ENCODE assay signal across 24 cellular contexts in the genomic region with DNA sequence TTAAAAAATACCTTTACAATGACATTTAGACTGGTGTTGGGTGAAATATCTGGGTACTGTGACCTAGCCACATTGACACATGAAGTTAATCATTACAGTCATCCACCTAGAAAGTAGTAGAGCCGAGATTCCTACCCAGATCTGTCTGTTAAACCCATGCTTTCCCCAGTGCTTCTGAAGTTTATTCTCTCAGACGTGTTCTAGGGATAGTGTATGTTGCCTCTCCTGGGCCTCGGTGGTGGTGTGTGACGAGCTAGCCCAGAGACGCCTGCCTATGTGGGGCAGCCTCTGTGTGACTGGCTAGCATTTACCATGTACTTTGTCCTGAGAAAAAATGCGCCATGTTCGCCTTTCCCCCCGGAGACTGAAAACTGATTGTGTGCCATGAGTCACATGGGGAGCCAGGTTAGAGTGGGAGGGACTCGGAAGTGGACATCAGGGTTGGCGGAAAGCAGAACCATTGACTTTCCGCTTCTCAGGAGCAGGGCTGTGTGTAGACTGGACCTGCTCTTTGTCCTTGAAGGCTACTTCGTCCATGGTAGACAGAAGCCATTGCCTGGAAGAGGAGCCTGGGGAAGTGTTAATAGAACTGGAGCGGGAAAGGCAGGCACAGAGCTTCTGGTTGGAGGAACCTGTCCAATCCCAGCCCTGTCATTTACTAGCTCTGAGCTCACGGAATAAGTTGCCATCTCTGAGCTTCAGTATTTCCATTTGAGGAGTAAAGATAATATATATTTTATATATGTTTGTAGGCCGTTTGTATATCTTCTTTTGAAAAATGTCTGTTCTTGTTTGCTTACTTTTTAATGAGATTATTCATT.
DNase-seq lines count a peak whose midpoint lies in the region; ATAC-seq, FAIRE-seq and TF ChIP-seq lines count a peak whose summit lies in the region.
"Had no signal": no experiment of that assay in that cellular context is flagged by ENCODE, and none has a peak within 500 bp of the region (broad histone marks: within the 10 kb centered on the region; RNA-seq: fewer than 3 reads in every experiment).

No MANE protein-coding gene starts in this region.

- H3K79me2 ChIP-seq in OCI-LY1 (ENCODE audit: insufficient read depth, low read length) (no peaks in the 10 kb centered on the region), HepG2 (ENCODE audit: insufficient read depth, low read length) (no peaks in the 10 kb centered on the region)

- in situ Hi-C loops in HepG2 (cut with HindIII; ENCODE audit: extremely low pct_ligation_motif_present, low pct_unique_long_range_greater_than_20kb), result loop anchor here (5.0 kb wide), 1 partner anchor 115 kb away; no protein-coding TSS in a partner anchor

- TF ChIP-seq EP300 in HepG2 (IDR thresholded peaks at IDR 0.05; ENCODE audit: low read depth in 2 of 2, low read length in 2 of 2), result peak; percentile 16 to 51; a peak in 1 of 4 replicates
- TF ChIP-seq EP300 in HepG2 (CRISPR knock-in tag; IDR thresholded peaks at IDR 0.05; ENCODE audit: borderline replicate concordance), result peak; percentile 76

- H4K20me1 ChIP-seq in OCI-LY1 (ENCODE audit: insufficient read depth, low read length) (no peaks in the 10 kb centered on the region), HepG2 (ENCODE audit: insufficient read depth, low read length) (no peaks in the 10 kb centered on the region)
- H4K20me1 ChIP-seq: BLaER1 had no signal

- FAIRE-seq in HepG2 (lab: Jason Lieb, UNC), result peak; percentile 94
- no peak for FAIRE-seq in small intestine (lab: Jason Lieb, UNC)
- FAIRE-seq: G401.6, GM12892, GM18507, GM19239, H1 had no signal

- POLR2A ChIA-PET in HepG2 (lab: Yijun Ruan, JAX), result interaction anchor here (0.6 to 5.7 kb wide), 32 partner anchors 8 to 933 kb away, joined by 3 to 127 read pairs (median 4); partner anchors contain the start of gene SNX29

- ATAC-seq in HepG2 (peak; percentile 90), heart right ventricle (no peak), GM19035 (IDR thresholded peaks at IDR 0.05; ENCODE audit: unreplicated experiment) (no peak)
- ATAC-seq: HCT116, Panc1 had no signal

- intact Hi-C loops in HepG2 (cut with micrococcal nuclease; ENCODE audit: unreplicated experiment), result loop anchor here (1.0 kb wide), 4 partner anchors 38 to 296 kb away; no protein-coding TSS in a partner anchor
- intact Hi-C loops in prostate gland (cut with DNase I), result no loop called here
- intact Hi-C loops in heart right ventricle (cut with DNase I), result loop anchor here in 5 of 10 donors (10.0 kb wide), 2 partner anchors 57 to 117 kb away; no protein-coding TSS in a partner anchor

- H3K4me2 ChIP-seq in OCI-LY1 (ENCODE audit: low read length) (no peak overlapping the region), HepG2 (ENCODE audit: low read depth, low read length) (peak overlapping the region; percentile 91)
- H3K4me2 ChIP-seq: BLaER1 had no signal

- H3K27me3 ChIP-seq in OCI-LY1 (ENCODE audit: insufficient read depth, low read length) (no peaks in the 10 kb centered on the region), HepG2 (ENCODE audit: control insufficient read depth in 1 of 2, insufficient read depth in 2 of 2, low read length in 2 of 2) (no peaks in the 10 kb centered on the region; a peak in 1 of 5 replicates), small intestine (ENCODE audit: control insufficient read depth in 2 of 2, insufficient read depth in 2 of 2, low read length in 2 of 2) (no peaks in the 10 kb centered on the region), prostate gland (replicated peaks; ENCODE audit: insufficient read depth) (no peaks in the 10 kb centered on the region), heart right ventricle (no peaks in the 10 kb centered on the region)
- H3K27me3 ChIP-seq: BLaER1 had no signal

- H3K36me3 ChIP-seq in OCI-LY1 (ENCODE audit: insufficient read depth, low read length) (peaks cover 66% of the 10 kb centered on the region), HepG2 (replicated peaks in 1 of 2; ENCODE audit: control insufficient read depth in 1 of 2, insufficient read depth in 2 of 2, low read length in 2 of 2) (no peaks in the 10 kb centered on the region), small intestine (ENCODE audit: control insufficient read depth in 2 of 2, insufficient read depth in 2 of 2, low read length in 2 of 2) (no peaks in the 10 kb centered on the region), prostate gland (no peaks in the 10 kb centered on the region), heart right ventricle (peaks cover 0 to 3% (median 0%) of the 10 kb centered on the region in 9 donors)

- no peaks in the 10 kb centered on the region for H3K9me2 ChIP-seq in OCI-LY1 (ENCODE audit: low read depth, low read length)

- peak; percentile 56 for TF ChIP-seq RAD21 in HepG2 (CRISPR knock-in tag; IDR thresholded peaks at IDR 0.05)

- H3K4me1 ChIP-seq in OCI-LY1 (ENCODE audit: insufficient read depth, low read length, severe bottlenecking), result peaks cover 41% of the 10 kb centered on the region
- peaks cover 72% of the 10 kb centered on the region for H3K4me1 ChIP-seq in HepG2 (ENCODE audit: insufficient read depth, low read length)
- peaks cover 0 to 7% of the 10 kb centered on the region in 2 donors for H3K4me1 ChIP-seq in small intestine (ENCODE audit: control insufficient read depth in 2 of 2, insufficient read depth in 1 of 2, low read depth in 1 of 2, low read length in 1 of 2)
- H3K4me1 ChIP-seq in prostate gland (replicated peaks), result no peaks in the 10 kb centered on the region
- no peaks in the 10 kb centered on the region for H3K4me1 ChIP-seq in heart right ventricle

- H3K4me3 ChIP-seq in OCI-LY1 (ENCODE audit: low read depth, low read length, poor library complexity, severe bottlenecking), result no peak overlapping the region
- peak overlapping the region; percentile 12 for H3K4me3 ChIP-seq in epithelial cell of proximal tubule (ENCODE audit: low read depth, low read length)
- peak overlapping the region; percentile 45 to 67 (median 47) for H3K4me3 ChIP-seq in HepG2 (replicated peaks in 1 of 3; ENCODE audit: insufficient read depth in 1 of 3, low read depth in 2 of 3, low read length in 3 of 3)
- no peak overlapping the region for H3K4me3 ChIP-seq in small intestine (ENCODE audit: low read depth in 1 of 2, low read length in 2 of 2)
- H3K4me3 ChIP-seq in prostate gland, result no peak overlapping the region
- H3K4me3 ChIP-seq in heart right ventricle, result no peak overlapping the region
- H3K4me3 ChIP-seq: BLaER1 had no signal

- WGBS in HepG2 (ENCODE audit: low lambda C conversion rate), result 2% methylated on average over 15 of the region's 15 CpGs
- 35 to 72% (median 50%) methylated on average over 15 of the region's 15 CpGs for WGBS in small intestine, 3 donors
- WGBS in prostate gland, result 93% methylated on average over 15 of the region's 15 CpGs
- 97 to 99% methylated on average over 15 of the region's 15 CpGs for WGBS in heart right ventricle, 2 donors

- peak overlapping the region; percentile 18 for H3K27ac ChIP-seq in OCI-LY1 (ENCODE audit: low read depth, low read length, poor library complexity, severe bottlenecking)
- H3K27ac ChIP-seq in HepG2 (ENCODE audit: extremely low read length, insufficient read depth, low read length), result peak overlapping the region; percentile 98
- peak overlapping the region; percentile 80 to 82 for H3K27ac ChIP-seq in small intestine (ENCODE audit: low read depth in 1 of 2, low read length in 1 of 2)
- H3K27ac ChIP-seq in prostate gland, result no peak overlapping the region
- H3K27ac ChIP-seq in heart right ventricle, result no peak overlapping the region
- H3K27ac ChIP-seq: BLaER1 had no signal

- H3K9me3 ChIP-seq in OCI-LY1 (ENCODE audit: low read length) (no peaks in the 10 kb centered on the region), HepG2 (ENCODE audit: low read length) (no peaks in the 10 kb centered on the region), small intestine (ENCODE audit: control insufficient read depth, low read depth) (no peaks in the 10 kb centered on the region), prostate gland (no peaks in the 10 kb centered on the region), heart right ventricle (peaks cover 0 to 7% (median 0%) of the 10 kb centered on the region in 11 donors)
- H3K9me3 ChIP-seq: BLaER1 had no signal

- TF ChIP-seq POLR2A in HepG2 (IDR thresholded peaks at IDR 0.05; ENCODE audit: insufficient read depth in 1 of 2, low read depth in 2 of 2, low read length in 2 of 2) (peak; percentile 96 to 97), prostate gland (IDR thresholded peaks at IDR 0.05) (no peak)

- H2AFZ ChIP-seq in OCI-LY1 (ENCODE audit: low read length) (no peak overlapping the region), HepG2 (ENCODE audit: low read length) (peak overlapping the region; percentile 55)

- CTCF ChIA-PET in HepG2 (lab: Yijun Ruan, JAX; ENCODE audit: low intra/inter-chr PET ratio, low total read pairs), result interaction anchor here (1.1 kb wide), 1 partner anchor 117 kb away, joined by 3 read pairs; no protein-coding TSS in a partner anchor

- TF ChIP-seq CTCF in OCI-LY1 (IDR thresholded peaks at IDR 0.05; ENCODE audit: low read length) (no peak), epithelial cell of proximal tubule (conservative IDR thresholded peaks at IDR 0.05; ENCODE audit: low read depth, low read length) (no peak), HepG2 (CRISPR knock-in tag; IDR thresholded peaks at IDR 0.05) (peak; percentile 28), prostate gland (IDR thresholded peaks at IDR 0.05) (no peak), heart right ventricle (IDR thresholded peaks at IDR 0.05) (no peak)

- H3K9ac ChIP-seq in OCI-LY1 (ENCODE audit: low read length), result no peak overlapping the region
- H3K9ac ChIP-seq in HepG2 (ENCODE audit: insufficient read depth, low read depth, low read length), result peak overlapping the region; percentile 87
- H3K9ac ChIP-seq: BLaER1 had no signal

- H3F3A ChIP-seq in OCI-LY1 (ENCODE audit: insufficient read depth, low read length), result no peaks in the 10 kb centered on the region

- DNase-seq in epithelial cell of proximal tubule (ENCODE audit: low read depth) (no peak), HepG2 (ENCODE audit: low spot score) (peak; percentile 98), small intestine (peak; percentile 89), prostate gland (ENCODE audit: low spot score) (no peak), heart right ventricle (no peak), UCSD-AML1 (lab: John Stamatoyannopoulos, UW; ENCODE audit: unreplicated experiment) (no peak)
- DNase-seq: ACHN; CD4-positive, alpha-beta memory T cell; KBM-7; MM.1S; NCI-H1048; NCI-H1417 treated with DMSO at 0.1 percent for 48 hours; NCI-H187; NCI-H69 had no signal

- TSS peak; percentile 99 for BruUV-seq in HepG2 (replicated peaks; lab: Mats Ljungman, UMichigan)

TF ChIP-seq in HepG2, 621 proteins besides CTCF, POLR2A, EP300 and RAD21 (continues in another document):
- TF ChIP-seq FOXM1 (CRISPR knock-in tag; IDR thresholded peaks at IDR 0.05) (no peak; the same call in 1 of the 2 replicates), XBP1 (CRISPR knock-in tag; IDR thresholded peaks at IDR 0.05) (no peak; the same call in 1 of the 2 replicates)

Comparison
In these comparisons a context has a peak if more than half of its experiments do, and no peak if none do; other contexts are left out.
1. H3K27ac ChIP-seq: peak in OCI-LY1 (single experiment), HepG2 (single experiment) and small intestine (2 of 2); none in prostate gland (0 of 2) and heart right ventricle (0 of 10).
2. H3K4me3 ChIP-seq: peak in epithelial cell of proximal tubule (single experiment) and HepG2 (3 of 3); none in OCI-LY1 (single experiment), small intestine (0 of 2), prostate gland (0 of 2) and heart right ventricle (0 of 10).
3. DNase-seq: peak in HepG2 (single experiment) and small intestine (single experiment); none in epithelial cell of proximal tubule (single experiment), prostate gland (single experiment), heart right ventricle (0 of 2) and UCSD-AML1 (single experiment).